In the genomic region with DNA sequence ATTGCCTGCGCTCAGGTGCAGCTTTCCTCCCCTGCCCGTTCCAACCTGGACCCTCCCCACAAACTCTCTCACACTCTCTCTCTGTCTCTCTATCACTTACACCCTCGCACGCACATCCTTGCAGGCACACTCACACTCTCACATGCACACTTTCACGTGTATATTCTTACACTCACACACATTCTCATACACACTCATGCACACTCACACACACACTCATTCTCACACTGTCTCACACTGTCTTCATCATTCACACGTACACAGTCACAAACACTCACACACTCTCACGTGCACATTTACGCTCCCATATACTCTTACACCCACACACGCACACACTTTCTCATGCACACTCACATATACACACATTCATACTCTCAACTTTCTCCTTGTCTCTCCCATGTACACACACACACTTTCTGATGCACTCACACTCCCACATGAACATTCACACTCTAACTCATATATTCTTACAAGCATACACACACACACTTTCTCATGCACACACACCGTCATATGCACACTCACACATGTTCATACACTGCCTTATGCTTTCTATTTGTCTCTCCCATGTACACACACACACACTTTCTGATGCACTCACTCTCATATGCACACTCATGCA, we compare ENCODE assay signal across 28 cellular contexts.
"Had no signal": no experiment of that assay in that cellular context is flagged by ENCODE, and none has a peak within 500 bp of the region (broad histone marks: within the 10 kb centered on the region; RNA-seq: fewer than 3 reads in every experiment).

No MANE protein-coding gene starts in this region.

- H3K27me3 Mint-ChIP-seq: activated CD4-positive, alpha-beta memory T cell treated with anti-CD3 and anti-CD28 coated beads for 36 hours; activated CD4-positive, alpha-beta T cell treated with anti-CD3 and anti-CD28 coated beads for 36 hours; activated CD4-positive, alpha-beta T cell treated with anti-CD3 and anti-CD28 coated beads, Interleukin-2, amount 10 ng/mL, durations not matched to agents 24 days and 14 days; activated CD8-positive, alpha-beta memory T cell treated with anti-CD3 and anti-CD28 coated beads, Interleukin-2, amount 10 ng/mL, durations not matched to agents 7 days and 5 days; central memory CD8-positive, alpha-beta T cell had no signal

- H3K27ac Mint-ChIP-seq: activated CD4-positive, alpha-beta memory T cell treated with anti-CD3 and anti-CD28 coated beads for 36 hours; activated CD4-positive, alpha-beta T cell treated with anti-CD3 and anti-CD28 coated beads for 36 hours; activated CD4-positive, alpha-beta T cell treated with anti-CD3 and anti-CD28 coated beads, Interleukin-2, amount 10 ng/mL, durations not matched to agents 24 days and 14 days; activated CD8-positive, alpha-beta memory T cell treated with anti-CD3 and anti-CD28 coated beads, Interleukin-2, amount 10 ng/mL, durations not matched to agents 7 days and 5 days; activated CD8-positive, alpha-beta T cell treated with anti-CD3 and anti-CD28 coated beads, Interleukin-2, amount 10 ng/mL, durations not matched to agents 7 days and 5 days; activated naive CD4-positive, alpha-beta T cell treated with anti-CD3 and anti-CD28 coated beads, Interleukin-2, amount 10 ng/mL, durations not matched to agents 7 days and 5 days; activated naive CD4-positive, alpha-beta T cell treated with anti-CD3 and anti-CD28 coated beads, Interleukin-2, amount 50 U/mL, for 72 hours; activated naive CD8-positive, alpha-beta T cell treated with anti-CD3 and anti-CD28 coated beads, Interleukin-2, amount 10 ng/mL, durations not matched to agents 7 days and 5 days had no signal

- H3K36me3 ChIP-seq: brain microvascular endothelial cell had no signal

- H3K27me3 ChIP-seq: brain microvascular endothelial cell had no signal

- H3K4me3 Mint-ChIP-seq: activated CD4-positive, alpha-beta memory T cell treated with anti-CD3 and anti-CD28 coated beads for 36 hours; activated CD4-positive, alpha-beta T cell treated with anti-CD3 and anti-CD28 coated beads for 36 hours; activated CD4-positive, alpha-beta T cell treated with anti-CD3 and anti-CD28 coated beads, Interleukin-2, amount 10 ng/mL, durations not matched to agents 24 days and 14 days; activated CD8-positive, alpha-beta memory T cell treated with anti-CD3 and anti-CD28 coated beads, Interleukin-2, amount 10 ng/mL, durations not matched to agents 7 days and 5 days; activated CD8-positive, alpha-beta T cell treated with anti-CD3 and anti-CD28 coated beads, Interleukin-2, amount 10 ng/mL, durations not matched to agents 7 days and 5 days; activated naive CD4-positive, alpha-beta T cell treated with anti-CD3 and anti-CD28 coated beads, Interleukin-2, amount 10 ng/mL, durations not matched to agents 7 days and 5 days; activated naive CD8-positive, alpha-beta T cell treated with anti-CD3 and anti-CD28 coated beads, Interleukin-2, amount 10 ng/mL, durations not matched to agents 7 days and 5 days; central memory CD8-positive, alpha-beta T cell had no signal

- H3K9me3 Mint-ChIP-seq: activated CD4-positive, alpha-beta memory T cell treated with anti-CD3 and anti-CD28 coated beads for 36 hours; activated naive CD4-positive, alpha-beta T cell treated with anti-CD3 and anti-CD28 coated beads, Interleukin-2, amount 50 U/mL, for 72 hours; activated naive CD8-positive, alpha-beta T cell treated with anti-CD3 and anti-CD28 coated beads, Interleukin-2, amount 10 ng/mL, durations not matched to agents 7 days and 5 days; central memory CD8-positive, alpha-beta T cell had no signal

- H3K36me3 Mint-ChIP-seq: activated naive CD8-positive, alpha-beta T cell treated with anti-CD3 and anti-CD28 coated beads, Interleukin-2, amount 10 ng/mL, durations not matched to agents 7 days and 5 days had no signal

- H3K27ac ChIP-seq: brain microvascular endothelial cell, epithelial cell of prostate had no signal

- ATAC-seq: activated CD4-positive, alpha-beta T cell treated with anti-CD3 and anti-CD28 coated beads for 36 hours; activated CD8-positive, alpha-beta memory T cell treated with anti-CD3 and anti-CD28 coated beads, Interleukin-2, amount 10 ng/mL, durations not matched to agents 7 days and 5 days; activated CD8-positive, alpha-beta T cell treated with anti-CD3 and anti-CD28 coated beads, Interleukin-2, amount 10 ng/mL, durations not matched to agents 7 days and 5 days; activated naive CD4-positive, alpha-beta T cell treated with anti-CD3 and anti-CD28 coated beads, Interleukin-2, amount 50 U/mL, for 72 hours had no signal

- DNase-seq: activated CD4-positive, alpha-beta memory T cell treated with anti-CD3 and anti-CD28 coated beads for 36 hours; activated CD4-positive, alpha-beta T cell treated with anti-CD3 and anti-CD28 coated beads for 36 hours; activated CD4-positive, alpha-beta T cell treated with anti-CD3 and anti-CD28 coated beads, Interleukin-2, amount 10 ng/mL, durations not matched to agents 24 days and 14 days; activated CD4-positive, CD25-positive, alpha-beta regulatory T cell; activated CD4-positive, CD25-positive, alpha-beta regulatory T cell treated with anti-CD3 and anti-CD28 coated beads, Interleukin-2, amount 50 U/mL, for 72 hours; activated CD8-positive, alpha-beta memory T cell treated with anti-CD3 and anti-CD28 coated beads, Interleukin-2, amount 10 ng/mL, durations not matched to agents 7 days and 5 days; activated CD8-positive, alpha-beta memory T cell treated with anti-CD3 and anti-CD28 coated beads, Interleukin-2, amount 50 U/mL, for 4 hours; activated CD8-positive, alpha-beta T cell treated with anti-CD3 and anti-CD28 coated beads, Interleukin-2, amount 10 ng/mL, durations not matched to agents 7 days and 5 days; activated gamma-delta T cell; activated naive CD4-positive, alpha-beta T cell; activated naive CD4-positive, alpha-beta T cell treated with anti-CD3 and anti-CD28 coated beads, Interleukin-2, amount 10 ng/mL, durations not matched to agents 7 days and 5 days; activated naive CD8-positive, alpha-beta T cell treated with anti-CD3 and anti-CD28 coated beads, Interleukin-2, amount 10 ng/mL, durations not matched to agents 7 days and 5 days; activated T-cell treated with anti-CD3 and anti-CD28 coated beads, Interleukin-2, amount 50 U/mL, for 1 hour; activated T-cell treated with anti-CD3 and anti-CD28 coated beads, Interleukin-2, amount 50 U/mL, for 48 hours; brain microvascular endothelial cell; cortex of kidney; dermis blood vessel endothelial cell; effector CD8-positive, alpha-beta T cell; foreskin fibroblast; T-helper 2 cell had no signal

- FAIRE-seq: astrocyte, bronchial epithelial cell, endometrium, endothelial cell of umbilical vein, frontal cortex had no signal
